In genomic region chr17:80257716-80258213, GRCh38 we compare ENCODE assay signal across 14 cellular contexts. TPM values are rescaled to one million over a fixed set of nuclear protein-coding genes. Genes with fewer than 3 reads are reported as not detected.
DNase-seq lines count a peak whose midpoint lies in the region; ATAC-seq, FAIRE-seq and TF ChIP-seq lines count a peak whose summit lies in the region.
"Had no signal": no experiment of that assay in that cellular context is flagged by ENCODE, and none has a peak within 500 bp of the region (broad histone marks: within the 10 kb centered on the region; RNA-seq: fewer than 3 reads in every experiment).

No MANE protein-coding gene starts in this region.

- TF ChIP-seq RAD21 in A549 (conservative IDR thresholded peaks at IDR 0.05 in 1 of 2, IDR thresholded peaks at IDR 0.05 in 1 of 2): no peak

- CTCF ChIA-PET in A549 (lab: Yijun Ruan, JAX): interaction anchor here (3.4 kb wide), 1 partner anchor 157 kb away, joined by 13 read pairs; the partner anchor contains the start of gene GAA

- no peak overlapping the region for H4K8ac ChIP-seq in H9 (replicated peaks; ENCODE audit: insufficient read length, low read depth, low read length)

- no peak overlapping the region for H3T11ph ChIP-seq in H9 (ENCODE audit: low read length)

- no peak overlapping the region for H2BK5ac ChIP-seq in H9 (ENCODE audit: insufficient read length, low read length)

- ATAC-seq in A549: no peak
- ATAC-seq: pancreas had no signal

- H3K14ac ChIP-seq in H9 (ENCODE audit: insufficient read depth, low read length): no peak overlapping the region

- H2AFZ ChIP-seq in H9 (ENCODE audit: low read length): no peak overlapping the region

- no peaks in the 10 kb centered on the region for H3K27me3 ChIP-seq in H9 (ENCODE audit: insufficient read depth, low read length)
- no peaks in the 10 kb centered on the region for H3K27me3 ChIP-seq in mucosa of rectum (ENCODE audit: control insufficient read depth in 2 of 2, insufficient read depth in 2 of 2, low read length in 2 of 2)
- H3K27me3 ChIP-seq: pancreas had no signal

- H2BK15ac ChIP-seq in H9 (ENCODE audit: low read depth, low read length): no peak overlapping the region

- 87% methylated on average over 14 of the region's 14 CpGs for WGBS in A549 (ENCODE audit: missing lambda C conversion rate)
- no CpG with 5 or more reads among the region's 14 CpGs for WGBS in H9 (ENCODE audit: extremely low coverage, insufficient read length, low lambda C conversion rate)

- H3K23me2 ChIP-seq in H9 (ENCODE audit: insufficient read length, low read depth, low read length, poor library complexity, severe bottlenecking): no peaks in the 10 kb centered on the region

- TF ChIP-seq POLR2A in A549 (IDR thresholded peaks at IDR 0.05; ENCODE audit: low read length): no peak

- no peak overlapping the region for H4K5ac ChIP-seq in H9 (ENCODE audit: insufficient read length, low read depth, low read length)

- TF ChIP-seq EP300 in A549 (IDR thresholded peaks at IDR 0.05): no peak

- peaks cover 33 to 40% of the 10 kb centered on the region in 2 experiments for H3K4me1 Mint-ChIP-seq in H9
- peaks cover 72% of the 10 kb centered on the region for H3K4me1 Mint-ChIP-seq in activated T-helper 2 cell treated with anti-CD3 and anti-CD28 coated beads, Interferon-gamma antibody, Interleukin-2, Interleukin-4, amounts not matched to agents 10 μg/mL and 5 μg/mL and 100 μg/mL, durations not matched to agents 14 hours and 24 hours and 36 hours (ENCODE audit: low read depth)

- no peak overlapping the region for H3K4ac ChIP-seq in H9 (ENCODE audit: low read depth, low read length)

- H3K27ac ChIP-seq in A549 (peak overlapping the region; percentile 94 to 99), H9 (ENCODE audit: insufficient read length, low read depth, low read length) (no peak overlapping the region), mucosa of rectum (ENCODE audit: low read depth in 2 of 2, low read length in 2 of 2) (peak overlapping the region; percentile 63 to 75)
- H3K27ac ChIP-seq: pancreas had no signal

- in situ Hi-C loops in KBM-7 (cut with MboI; ENCODE audit: low pct_unique_long_range_greater_than_20kb, low sequenced_read_pairs): no loop called here

- H3K27me3 Mint-ChIP-seq in H9 (ENCODE audit: low read depth): no peaks in the 10 kb centered on the region
- H3K27me3 Mint-ChIP-seq in activated T-helper 2 cell treated with anti-CD3 and anti-CD28 coated beads, Interferon-gamma antibody, Interleukin-2, Interleukin-4, amounts not matched to agents 10 μg/mL and 5 μg/mL and 100 μg/mL, durations not matched to agents 14 hours and 24 hours and 36 hours (ENCODE audit: low read depth): no peaks in the 10 kb centered on the region

- peak overlapping the region; percentile 69 to 98 (median 96) for H3K27ac Mint-ChIP-seq in H9
- peak overlapping the region; percentile 99 for H3K27ac Mint-ChIP-seq in activated T-helper 2 cell treated with anti-CD3 and anti-CD28 coated beads, Interferon-gamma antibody, Interleukin-2, Interleukin-4, amounts not matched to agents 10 μg/mL and 5 μg/mL and 100 μg/mL, durations not matched to agents 14 hours and 24 hours and 36 hours

- H3K79me1 ChIP-seq in H9 (ENCODE audit: insufficient read depth, low read depth, low read length, poor library complexity, severe bottlenecking): no peaks in the 10 kb centered on the region

- no peak overlapping the region for H2BK120ac ChIP-seq in H9 (ENCODE audit: low read depth, low read length, poor library complexity, severe bottlenecking)

- no peaks in the 10 kb centered on the region for H4K20me1 ChIP-seq in H9 (ENCODE audit: control insufficient read depth, insufficient read depth, insufficient read length)

- H3K4me1 ChIP-seq in A549 (peaks cover 81% of the 10 kb centered on the region), H9 (ENCODE audit: insufficient read depth, low read length) (peaks cover 10% of the 10 kb centered on the region; the same call in 1 of the 2 replicates), mucosa of rectum (ENCODE audit: control insufficient read depth in 2 of 2, insufficient read depth in 2 of 2, low read length in 2 of 2) (peaks cover 32 to 37% of the 10 kb centered on the region in 2 donors)

- H3K9ac ChIP-seq in H9 (ENCODE audit: extremely low read depth, insufficient read length, low read length) (no peak overlapping the region), mucosa of rectum (ENCODE audit: low read depth in 1 of 2, low read length in 2 of 2) (peak overlapping the region in 1 of 2 donors; percentile 50)

- H2AK5ac ChIP-seq in H9 (ENCODE audit: insufficient read length, low read length): no peak overlapping the region

- H2BK12ac ChIP-seq in H9 (ENCODE audit: insufficient read length, low read depth, low read length): no peak overlapping the region

- POLR2A ChIA-PET in A549 (lab: Yijun Ruan, JAX): no interaction called here

- H3K4me3 Mint-ChIP-seq in H9: peak overlapping the region in 1 of 2 experiments; percentile 55; a peak in 3 of 5 replicates
- peak overlapping the region; percentile 92 for H3K4me3 Mint-ChIP-seq in activated T-helper 2 cell treated with anti-CD3 and anti-CD28 coated beads, Interferon-gamma antibody, Interleukin-2, Interleukin-4, amounts not matched to agents 10 μg/mL and 5 μg/mL and 100 μg/mL, durations not matched to agents 14 hours and 24 hours and 36 hours (ENCODE audit: low read depth)
- H3K4me3 Mint-ChIP-seq: CD14-positive monocyte had no signal

- FAIRE-seq in A549 (lab: Jason Lieb, UNC): no peak
- FAIRE-seq: islet of Langerhans, pancreas had no signal

- H3K9me3 ChIP-seq in A549 (no peaks in the 10 kb centered on the region), H9 (ENCODE audit: control insufficient read depth, low read depth, low read length) (no peaks in the 10 kb centered on the region), mucosa of rectum (ENCODE audit: control insufficient read depth in 2 of 2, low read length in 2 of 2) (no peaks in the 10 kb centered on the region)
- H3K9me3 ChIP-seq: pancreas had no signal

- H3K36me3 Mint-ChIP-seq in H9 (ENCODE audit: insufficient read depth in 1 of 3, low read depth in 3 of 3): peaks cover 0 to 5% (median 0%) of the 10 kb centered on the region in 3 experiments; a peak in 2 of 7 replicates
- H3K36me3 Mint-ChIP-seq in activated T-helper 2 cell treated with anti-CD3 and anti-CD28 coated beads, Interferon-gamma antibody, Interleukin-2, Interleukin-4, amounts not matched to agents 10 μg/mL and 5 μg/mL and 100 μg/mL, durations not matched to agents 14 hours and 24 hours and 36 hours (ENCODE audit: low read depth): peaks cover 3% of the 10 kb centered on the region
- H3K36me3 Mint-ChIP-seq: CD14-positive monocyte had no signal

- DNase-seq in A549 (ENCODE audit: low read depth in 1 of 2, low spot score in 1 of 2) (no peak), H9 (peak; percentile 61), KBM-7 (no peak), islet precursor cell (no peak), NCI-H2196 treated with DMSO at 0.1 percent for 48 hours (lab: John Stamatoyannopoulos, UW; ENCODE audit: unreplicated experiment) (no peak), anterior cingulate cortex (lab: John Stamatoyannopoulos, UW) (no peak)
- DNase-seq in activated T-helper 2 cell treated with anti-CD3 and anti-CD28 coated beads, Interferon-gamma antibody, Interleukin-2, Interleukin-4, amounts not matched to agents 10 μg/mL and 5 μg/mL and 100 μg/mL, durations not matched to agents 14 hours and 24 hours and 36 hours (ENCODE audit: low spot score): no peak
- DNase-seq: caudate nucleus; MV-4-11; stimulated activated CD4-positive, alpha-beta T cell treated with anti-CD3 and anti-CD28 coated beads, Interleukin-2, amount 100 ng/mL, for 48 hours had no signal

- no peak overlapping the region for H3K18ac ChIP-seq in H9 (ENCODE audit: insufficient read length, low read depth, low read length)

- H3K23ac ChIP-seq in H9 (ENCODE audit: insufficient read length, low read depth, low read length): no peak overlapping the region

- H3K79me2 ChIP-seq in H9 (ENCODE audit: insufficient read depth, low read length): no peaks in the 10 kb centered on the region

- intact Hi-C loops in activated T-helper 2 cell treated with anti-CD3 and anti-CD28 coated beads, Interferon-gamma antibody, Interleukin-2, Interleukin-4, amounts not matched to agents 10 μg/mL and 5 μg/mL and 100 μg/mL, durations not matched to agents 14 hours and 24 hours and 36 hours (cut with micrococcal nuclease): no loop called here

- no peaks in the 10 kb centered on the region for H3K36me3 ChIP-seq in mucosa of rectum (ENCODE audit: control insufficient read depth in 2 of 2, insufficient read depth in 2 of 2, low read length in 2 of 2)
- H3K36me3 ChIP-seq: pancreas had no signal

- H3K4me3 ChIP-seq in A549 (no peak overlapping the region), mucosa of rectum (ENCODE audit: low read length in 2 of 2) (no peak overlapping the region)
- H3K4me3 ChIP-seq: pancreas had no signal

- no peak overlapping the region for H4K91ac ChIP-seq in H9 (ENCODE audit: insufficient read length, low read depth, low read length)

- no peak overlapping the region for H3K56ac ChIP-seq in H9 (ENCODE audit: insufficient read length, low read depth, low read length)

- H2BK20ac ChIP-seq in H9 (ENCODE audit: low read depth, low read length, poor library complexity, severe bottlenecking): no peak overlapping the region

- no peaks in the 10 kb centered on the region; a peak in 1 of 5 replicates for H3K9me3 Mint-ChIP-seq in H9
- no peaks in the 10 kb centered on the region for H3K9me3 Mint-ChIP-seq in activated T-helper 2 cell treated with anti-CD3 and anti-CD28 coated beads, Interferon-gamma antibody, Interleukin-2, Interleukin-4, amounts not matched to agents 10 μg/mL and 5 μg/mL and 100 μg/mL, durations not matched to agents 14 hours and 24 hours and 36 hours
- H3K9me3 Mint-ChIP-seq: CD14-positive monocyte had no signal

- no peak overlapping the region for H3K4me2 ChIP-seq in A549
- no peak overlapping the region for H3K4me2 ChIP-seq in H9 (ENCODE audit: insufficient read depth, insufficient read length, low read length)

- no peak for TF ChIP-seq CTCF in A549 (IDR thresholded peaks at IDR 0.05)
- TF ChIP-seq CTCF in H9 (conservative IDR thresholded peaks at IDR 0.05): no peak

RNA-seq across cellular contexts. Expression of gene RNF213, which starts 2.9 kb away (rescaled TPM):
- 127 and 182 TPM in 2 replicates for polyA plus RNA-seq in A549 (2011; rRNA removed)
- 64.8 and 76.2 TPM in 2 replicates for polyA plus RNA-seq in A549 (2012; cell fraction: cytosol; rRNA removed)
- polyA plus RNA-seq in A549 (2012; cell fraction: nucleus; rRNA removed): 268 and 329 TPM in 2 replicates
- 55.6 to 61.6 TPM (median 59.1 TPM) in 3 replicates for polyA plus RNA-seq in A549 (2017; fragmentation: RNase III; extraction: RNeasy Plus Mini Kit Qiagen cat#74134 plus additional on column Dnase treatment)
- polyA minus RNA-seq in A549 (2011; rRNA and poly(A)+ RNA removed): 331 and 462 TPM in 2 replicates
- 32.5 and 34.3 TPM in 2 replicates for total RNA-seq in H9 (2021)
- 297 and 309 TPM in 2 replicates for total RNA-seq in activated T-helper 2 cell treated with anti-CD3 and anti-CD28 coated beads, Interferon-gamma antibody, Interleukin-2, Interleukin-4, amounts not matched to agents 10 μg/mL and 5 μg/mL and 100 μg/mL, durations not matched to agents 14 hours and 24 hours and 36 hours

RNA-seq across cellular contexts. Expression of gene SLC26A11, which starts 37.5 kb away (rescaled TPM):
- 8.3 and 9.5 TPM in 2 replicates for polyA plus RNA-seq in A549 (2011; rRNA removed)
- 13.7 and 22.6 TPM in 2 replicates for polyA plus RNA-seq in A549 (2012; cell fraction: cytosol; rRNA removed)
- polyA plus RNA-seq in A549 (2012; cell fraction: nucleus; rRNA removed): 75.4 and 89.8 TPM in 2 replicates
- 9.1 to 13.7 TPM (median 13.1 TPM) in 3 replicates for polyA plus RNA-seq in A549 (2017; fragmentation: RNase III; extraction: RNeasy Plus Mini Kit Qiagen cat#74134 plus additional on column Dnase treatment)
- polyA minus RNA-seq in A549 (2011; rRNA and poly(A)+ RNA removed): 6.9 and 12.4 TPM in 2 replicates
- 24.0 and 26.5 TPM in 2 replicates for total RNA-seq in H9 (2021)
- 9.7 TPM in 2 replicates for total RNA-seq in activated T-helper 2 cell treated with anti-CD3 and anti-CD28 coated beads, Interferon-gamma antibody, Interleukin-2, Interleukin-4, amounts not matched to agents 10 μg/mL and 5 μg/mL and 100 μg/mL, durations not matched to agents 14 hours and 24 hours and 36 hours

RNA-seq across cellular contexts. Expression of gene SGSH, which starts 37.6 kb away (rescaled TPM):
- polyA plus RNA-seq in A549 (2011; rRNA removed) (14.1 and 14.5 TPM in 2 replicates), A549 (2017; fragmentation: RNase III; extraction: RNeasy Plus Mini Kit Qiagen cat#74134 plus additional on column Dnase treatment) (24.0 to 26.2 TPM (median 24.7 TPM) in 3 replicates)
- 25.4 and 26.4 TPM in 2 replicates for polyA plus RNA-seq in A549 (2012; cell fraction: cytosol; rRNA removed)
- 118 and 137 TPM in 2 replicates for polyA plus RNA-seq in A549 (2012; cell fraction: nucleus; rRNA removed)
- polyA minus RNA-seq in A549 (2011; rRNA and poly(A)+ RNA removed): 9.2 and 12.4 TPM in 2 replicates
- 19.8 and 21.6 TPM in 2 replicates for total RNA-seq in H9 (2021)
- 25.5 and 29.0 TPM in 2 replicates for total RNA-seq in activated T-helper 2 cell treated with anti-CD3 and anti-CD28 coated beads, Interferon-gamma antibody, Interleukin-2, Interleukin-4, amounts not matched to agents 10 μg/mL and 5 μg/mL and 100 μg/mL, durations not matched to agents 14 hours and 24 hours and 36 hours
